ENCODE assay signal across 8 cellular contexts in genomic region chr3:185585862-185586643, GRCh38. TPM values are rescaled to one million over a fixed set of nuclear protein-coding genes. Genes with fewer than 3 reads are reported as not detected.
DNase-seq lines count a peak whose midpoint lies in the region; ATAC-seq lines count a peak whose summit lies in the region.

SENP2 (plus strand) TSS chr3:185586295; CDS start chr3:185586414, 119 bp downstream.

- peak within 1 kb of the TSS; percentile 91 to 94 (median 93) for H3K4me3 Mint-ChIP-seq in IgD-negative memory B cell

- peak within 1 kb of the TSS; percentile 93 to 96 (median 95) for H3K27ac Mint-ChIP-seq in IgD-negative memory B cell

- H3K4me1 Mint-ChIP-seq in IgD-negative memory B cell = peaks cover 9 to 25% (median 24%) of the 10 kb centered on the region in 3 donors

- peak; percentile 99 for DNase-seq in DMS 273 treated with DMSO at 0.1 percent for 48 hours (lab: John Stamatoyannopoulos, UW)
- DNase-seq in OCI-M2 (lab: John Stamatoyannopoulos, UW; ENCODE audit: unreplicated experiment) = peak; percentile 89
- peak; percentile 99 for DNase-seq in activated T-cell treated with anti-CD3 and anti-CD28 coated beads for 4 hours
- DNase-seq in epidermal melanocyte (ENCODE audit: insufficient read length, low spot score) = peak; percentile 89
- DNase-seq in middle frontal gyrus (ENCODE audit: extremely low spot score, low spot score) = peak; percentile 99
- DNase-seq in stimulated activated CD8-positive, alpha-beta memory T cell treated with anti-CD3 and anti-CD28 coated beads, Interleukin-2, amount 100 ng/mL, for 48 hours (ENCODE audit: low read depth in 2 of 2) = peak; percentile 97 to 99

- ATAC-seq in GM21529 (IDR thresholded peaks at IDR 0.05; ENCODE audit: unreplicated experiment) = peak; percentile 97

- no peaks in the 10 kb centered on the region for H3K27me3 Mint-ChIP-seq in IgD-negative memory B cell

- no peaks in the 10 kb centered on the region for H3K9me3 Mint-ChIP-seq in IgD-negative memory B cell

- peaks cover 2% of the 10 kb centered on the region for H3K36me3 Mint-ChIP-seq in IgD-negative memory B cell

RNA-seq across cellular contexts. Expression of gene SENP2, which starts in this region (rescaled TPM):
- 11.6 TPM for polyA plus RNA-seq in IgD-negative memory B cell

Comparison
In these comparisons a context has a peak if more than half of its experiments do, and no peak if none do; other contexts are left out.
1. Peak in every context shown above with its lines: DNase-seq and ATAC-seq.